Comparison of ENCODE assay signal across 16 cellular contexts in genomic region chr13:47455581-47455980, GRCh38.
DNase-seq lines count a peak whose midpoint lies in the region; TF ChIP-seq lines count a peak whose summit lies in the region.
"Had no signal": no experiment of that assay in that cellular context is flagged by ENCODE, and none has a peak within 500 bp of the region (broad histone marks: within the 10 kb centered on the region; RNA-seq: fewer than 3 reads in every experiment).

No MANE protein-coding gene starts in this region.

- H3K4me2 ChIP-seq in MM.1S (ENCODE audit: low read depth, low read length) (no peak overlapping the region), mammary epithelial cell (ENCODE audit: insufficient read depth, low read depth, low read length) (no peak overlapping the region)

- intact Hi-C loops in mammary epithelial cell (cut with micrococcal nuclease) = no loop called here

- dilution Hi-C loops in mammary epithelial cell (cut with HindIII; ENCODE audit: low sequenced_read_pairs) = no loop called here

- no TSS peak for BruUV-seq in mammary epithelial cell (replicated peaks; lab: Mats Ljungman, UMichigan)

- H3K9me3 ChIP-seq in MM.1S (replicated peaks; ENCODE audit: insufficient read depth, low read length) (no peaks in the 10 kb centered on the region), mammary epithelial cell (replicated peaks; ENCODE audit: insufficient read depth, low read length) (no peaks in the 10 kb centered on the region)
- H3K9me3 ChIP-seq: neutrophil had no signal

- no peaks in the 10 kb centered on the region for H3F3A ChIP-seq in MM.1S (ENCODE audit: insufficient read depth, low read length)

- in situ Hi-C loops in mammary epithelial cell (cut with MboI; ENCODE audit: low sequenced_read_pairs in 2 of 2) = no loop called here

- H3K4me3 ChIP-seq in MM.1S (ENCODE audit: low read length) (no peak overlapping the region), mammary epithelial cell (replicated peaks in 1 of 3; ENCODE audit: insufficient read depth in 1 of 3, low read depth in 2 of 3, low read length in 3 of 3) (no peak overlapping the region)

- H2AFZ ChIP-seq in MM.1S (ENCODE audit: low read length) (no peak overlapping the region), mammary epithelial cell (ENCODE audit: low read depth, low read length) (no peak overlapping the region)

- H3K9me2 ChIP-seq in MM.1S (replicated peaks; ENCODE audit: insufficient read depth, low read length) = no peaks in the 10 kb centered on the region

- CTCF ChIA-PET in mammary epithelial cell (lab: Charles Lee; ENCODE audit: low non-redundant PET) = no interaction called here

- no peak for DNase-seq in MM.1S
- DNase-seq in mammary epithelial cell = peak; percentile 6
- DNase-seq in pons (ENCODE audit: low spot score) = peak; percentile 10
- DNase-seq in COLO829 (ENCODE audit: low spot score) = no peak
- no peak for DNase-seq in NCI-H2029 (lab: John Stamatoyannopoulos, UW)
- no peak for DNase-seq in dedifferentiated amniotic fluid mesenchymal stem cell (ENCODE audit: extremely low spot score)
- DNase-seq in GDM1 (lab: John Stamatoyannopoulos, UW) = no peak
- DNase-seq: activated CD4-positive, alpha-beta memory T cell treated with anti-CD3 and anti-CD28 coated beads for 36 hours; activated naive CD4-positive, alpha-beta T cell treated with Interleukin-2 at 50 U/mL for 16 hours; cortex of kidney; left colon; NCI-H1092; NCI-H774; SW 1271 had no signal

- H3K27ac ChIP-seq in MM.1S (ENCODE audit: low read length) (no peak overlapping the region), mammary epithelial cell (ENCODE audit: insufficient read depth, low read depth, low read length) (no peak overlapping the region)
- H3K27ac ChIP-seq: neutrophil had no signal

- TF ChIP-seq CTCF in GM12873 (IDR thresholded peaks at IDR 0.05; ENCODE audit: insufficient read depth, low read depth, low read length, missing control alignments) = peak; percentile 21
- peak; percentile 12; the same call in 1 of the 2 replicates for TF ChIP-seq CTCF in MM.1S (IDR thresholded peaks at IDR 0.05; ENCODE audit: low read length)
- peak; percentile 8 to 14 for TF ChIP-seq CTCF in mammary epithelial cell (conservative IDR thresholded peaks at IDR 0.05 in 1 of 2, IDR thresholded peaks at IDR 0.05 in 1 of 2; ENCODE audit: extremely low read depth in 1 of 2, insufficient read depth in 1 of 2, low read depth in 1 of 2, low read length in 2 of 2)

- H3K9ac ChIP-seq in MM.1S (ENCODE audit: low read length) = no peak overlapping the region
- H3K9ac ChIP-seq in mammary epithelial cell (ENCODE audit: insufficient read depth, low read length) = no peak overlapping the region

- H4K20me1 ChIP-seq in MM.1S (ENCODE audit: insufficient read depth, low read length) = no peaks in the 10 kb centered on the region
- no peaks in the 10 kb centered on the region for H4K20me1 ChIP-seq in mammary epithelial cell (ENCODE audit: insufficient read depth, low read length)

- H3K79me2 ChIP-seq in MM.1S (ENCODE audit: low read length) (no peaks in the 10 kb centered on the region), mammary epithelial cell (ENCODE audit: insufficient read depth, low read length) (no peaks in the 10 kb centered on the region)

- H3K36me3 ChIP-seq in MM.1S (replicated peaks; ENCODE audit: insufficient read depth, low read length) (no peaks in the 10 kb centered on the region), mammary epithelial cell (ENCODE audit: insufficient read depth, low read length) (no peaks in the 10 kb centered on the region)
- H3K36me3 ChIP-seq: neutrophil had no signal

- no peaks in the 10 kb centered on the region for H3K27me3 ChIP-seq in MM.1S (replicated peaks; ENCODE audit: insufficient read depth, low read length)
- no peaks in the 10 kb centered on the region for H3K27me3 ChIP-seq in mammary epithelial cell (ENCODE audit: insufficient read depth, low read length)
- H3K27me3 ChIP-seq: neutrophil had no signal

- no peaks in the 10 kb centered on the region for H3K4me1 ChIP-seq in MM.1S (ENCODE audit: low read length)
- no peaks in the 10 kb centered on the region for H3K4me1 ChIP-seq in mammary epithelial cell (ENCODE audit: insufficient read depth, low read length)

Comparison
In these comparisons a context has a peak if more than half of its experiments do, and no peak if none do; other contexts are left out.
1. DNase-seq: peak in mammary epithelial cell (single experiment) and pons (single experiment); none in MM.1S (single experiment), COLO829 (single experiment), NCI-H2029 (single experiment), dedifferentiated amniotic fluid mesenchymal stem cell (single experiment) and GDM1 (single experiment).
2. Peak in every context shown above with its lines, with median percentiles within 50 percentile points of each other: CTCF ChIP-seq.